8 cellular contexts compared by ENCODE assay signal in the genomic region with DNA sequence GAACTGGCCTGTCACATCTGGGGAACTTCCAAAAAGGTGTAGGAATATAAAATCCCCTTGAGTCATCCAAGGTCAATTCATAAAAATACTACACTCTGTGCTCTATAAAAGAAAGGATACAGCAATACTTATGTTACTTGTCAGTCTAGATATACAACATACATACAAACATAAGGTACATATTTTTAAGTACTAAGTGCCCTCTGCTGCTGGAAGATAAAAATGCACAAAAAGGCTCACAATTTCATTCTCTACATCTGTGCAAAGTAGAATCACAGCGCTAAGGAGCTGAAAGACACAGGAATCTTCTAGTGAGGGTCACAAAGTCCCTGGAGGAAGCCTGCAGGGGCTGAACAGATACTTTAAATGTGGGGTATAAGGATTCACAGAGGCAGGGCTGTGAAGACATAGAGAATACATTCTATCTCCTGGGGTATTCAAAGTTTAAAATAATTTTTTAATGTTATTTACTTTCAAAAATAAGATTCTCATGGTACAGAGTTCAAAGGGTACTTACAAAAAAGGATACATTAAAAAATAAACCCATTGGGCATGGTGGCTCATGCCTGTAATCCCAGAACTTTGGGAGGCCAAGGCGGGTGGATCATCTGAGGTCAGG. TPM values are rescaled to one million over a fixed set of nuclear protein-coding genes. Genes with fewer than 3 reads are reported as not detected.
A peak's percentile ranks its signal among the peaks of the same experiment; 100 is the strongest.
DNase-seq lines count a peak whose midpoint lies in the region; ATAC-seq lines count a peak whose summit lies in the region.

No MANE protein-coding gene starts in this region.

- H3K9me3 Mint-ChIP-seq in activated naive CD4-positive, alpha-beta T cell treated with anti-CD3 and anti-CD28 coated beads for 36 hours, result peaks cover 3% of the 10 kb centered on the region
- peaks cover 10% of the 10 kb centered on the region for H3K9me3 Mint-ChIP-seq in activated CD8-positive, alpha-beta T cell treated with anti-CD3 and anti-CD28 coated beads, Interleukin-2, amount 10 ng/mL, durations not matched to agents 7 days and 5 days (ENCODE audit: insufficient read depth)

- peak; percentile 51 for DNase-seq in activated naive CD4-positive, alpha-beta T cell treated with anti-CD3 and anti-CD28 coated beads for 36 hours
- no peak for DNase-seq in activated naive CD4-positive, alpha-beta T cell (lab: John Stamatoyannopoulos, UW)
- DNase-seq in NCI-H345 (lab: John Stamatoyannopoulos, UW) (peak; percentile 80), glomerular visceral epithelial cell (ENCODE audit: extremely low spot score) (peak; percentile 63), pulmonary artery endothelial cell (ENCODE audit: low read depth, low spot score) (peak; percentile 26)
- peak; percentile 63 for DNase-seq in activated CD8-positive, alpha-beta T cell treated with anti-CD3 and anti-CD28 coated beads, Interleukin-2, amount 10 ng/mL, durations not matched to agents 7 days and 5 days

- H3K4me1 Mint-ChIP-seq in activated naive CD4-positive, alpha-beta T cell treated with anti-CD3 and anti-CD28 coated beads for 36 hours (ENCODE audit: low read depth), result peaks cover 7% of the 10 kb centered on the region
- H3K4me1 Mint-ChIP-seq in activated CD8-positive, alpha-beta T cell treated with anti-CD3 and anti-CD28 coated beads, Interleukin-2, amount 10 ng/mL, durations not matched to agents 7 days and 5 days (ENCODE audit: low read depth), result peaks cover 11% of the 10 kb centered on the region

- ATAC-seq in HG03175 (IDR thresholded peaks at IDR 0.05; ENCODE audit: unreplicated experiment) (peak; percentile 54), HG03097 (IDR thresholded peaks at IDR 0.05; ENCODE audit: low FRiP score, unreplicated experiment) (no peak)
- ATAC-seq in activated CD8-positive, alpha-beta T cell treated with anti-CD3 and anti-CD28 coated beads, Interleukin-2, amount 10 ng/mL, durations not matched to agents 7 days and 5 days, result peak; percentile 82

- POLR2A ChIA-PET in activated CD8-positive, alpha-beta T cell treated with anti-CD3 and anti-CD28 coated beads, Interleukin-2, amount 10 ng/mL, durations not matched to agents 7 days and 5 days (lab: Charles Lee), result no interaction called here

- CTCF ChIA-PET in activated naive CD4-positive, alpha-beta T cell treated with anti-CD3 and anti-CD28 coated beads for 36 hours (lab: Charles Lee), result interaction anchor here (0.6 to 8.6 kb wide), 11 partner anchors 33 to 175 kb away, joined by 3 to 110 read pairs (median 3); a partner anchor contains a TSS
- CTCF ChIA-PET in activated CD8-positive, alpha-beta T cell treated with anti-CD3 and anti-CD28 coated beads, Interleukin-2, amount 10 ng/mL, durations not matched to agents 7 days and 5 days (lab: Charles Lee), result interaction anchor here (0.7 to 3.5 kb wide), 8 partner anchors 9 to 97 kb away, joined by 3 to 44 read pairs (median 4); a partner anchor contains a TSS

- no peak overlapping the region for H3K4me3 Mint-ChIP-seq in activated naive CD4-positive, alpha-beta T cell treated with anti-CD3 and anti-CD28 coated beads for 36 hours
- H3K4me3 Mint-ChIP-seq in activated CD8-positive, alpha-beta T cell treated with anti-CD3 and anti-CD28 coated beads, Interleukin-2, amount 10 ng/mL, durations not matched to agents 7 days and 5 days, result no peak overlapping the region

- no peak overlapping the region for H3K27ac Mint-ChIP-seq in activated naive CD4-positive, alpha-beta T cell treated with anti-CD3 and anti-CD28 coated beads for 36 hours
- no peak overlapping the region for H3K27ac Mint-ChIP-seq in activated CD8-positive, alpha-beta T cell treated with anti-CD3 and anti-CD28 coated beads, Interleukin-2, amount 10 ng/mL, durations not matched to agents 7 days and 5 days

- no peaks in the 10 kb centered on the region for H3K27me3 Mint-ChIP-seq in activated naive CD4-positive, alpha-beta T cell treated with anti-CD3 and anti-CD28 coated beads for 36 hours (ENCODE audit: low read depth)
- H3K27me3 Mint-ChIP-seq in activated CD8-positive, alpha-beta T cell treated with anti-CD3 and anti-CD28 coated beads, Interleukin-2, amount 10 ng/mL, durations not matched to agents 7 days and 5 days (ENCODE audit: low read depth), result peaks cover 2% of the 10 kb centered on the region

- no peaks in the 10 kb centered on the region for H3K36me3 Mint-ChIP-seq in activated naive CD4-positive, alpha-beta T cell treated with anti-CD3 and anti-CD28 coated beads for 36 hours (ENCODE audit: low read depth)
- H3K36me3 Mint-ChIP-seq in activated CD8-positive, alpha-beta T cell treated with anti-CD3 and anti-CD28 coated beads, Interleukin-2, amount 10 ng/mL, durations not matched to agents 7 days and 5 days (ENCODE audit: low read depth), result peaks cover 2% of the 10 kb centered on the region

- intact Hi-C loops in activated naive CD4-positive, alpha-beta T cell treated with anti-CD3 and anti-CD28 coated beads for 36 hours (cut with micrococcal nuclease), result loop anchor here (1.0 kb wide), 1 partner anchor 70 kb away; no protein-coding TSS in a partner anchor

RNA-seq across cellular contexts. Expression of a gene that starts 10.2 kb away (rescaled TPM):
- 10 to 100 TPM; 14.5 to 14.7 TPM for total RNA-seq in activated naive CD4-positive, alpha-beta T cell treated with anti-CD3 and anti-CD28 coated beads for 36 hours
- 10 to 100 TPM; 15.8 to 16.1 TPM for total RNA-seq in activated CD8-positive, alpha-beta T cell treated with anti-CD3 and anti-CD28 coated beads, Interleukin-2, amount 10 ng/mL, durations not matched to agents 7 days and 5 days
- total RNA-seq in pulmonary artery endothelial cell, result 33.7 TPM in 2 replicates

RNA-seq across cellular contexts. Expression of a gene that starts 35.5 kb away (rescaled TPM):
- 1 to 10 TPM; 6.9 to 7.7 TPM for total RNA-seq in activated naive CD4-positive, alpha-beta T cell treated with anti-CD3 and anti-CD28 coated beads for 36 hours
- under 1 TPM; 0.73 to 0.76 TPM for total RNA-seq in activated CD8-positive, alpha-beta T cell treated with anti-CD3 and anti-CD28 coated beads, Interleukin-2, amount 10 ng/mL, durations not matched to agents 7 days and 5 days
- total RNA-seq in pulmonary artery endothelial cell, result 59.6 and 74.0 TPM in 2 replicates

Comparison
In these comparisons a context has a peak if more than half of its experiments do, and no peak if none do; other contexts are left out.
1. DNase-seq: peak in activated naive CD4-positive, alpha-beta T cell treated with anti-CD3 and anti-CD28 coated beads for 36 hours (single experiment), NCI-H345 (single experiment), activated CD8-positive, alpha-beta T cell treated with anti-CD3 and anti-CD28 coated beads, Interleukin-2, amount 10 ng/mL, durations not matched to agents 7 days and 5 days (single experiment), glomerular visceral epithelial cell (single experiment) and pulmonary artery endothelial cell (single experiment); none in activated naive CD4-positive, alpha-beta T cell (0 of 4).
2. RNA of a gene that starts 35.5 kb away (total RNA-seq): 59.6 to 74.0 TPM in pulmonary artery endothelial cell and 6.9 to 7.7 TPM in activated naive CD4-positive, alpha-beta T cell treated with anti-CD3 and anti-CD28 coated beads for 36 hours; 0.73 to 0.76 TPM in activated CD8-positive, alpha-beta T cell treated with anti-CD3 and anti-CD28 coated beads, Interleukin-2, amount 10 ng/mL, durations not matched to agents 7 days and 5 days; every median in the first group is over 4 times any median in the second.